ENCODE assay signal across 10 cellular contexts in genomic region chrX:20060961-20061868, GRCh38. TPM values are rescaled to one million over a fixed set of nuclear protein-coding genes. Genes with fewer than 3 reads are reported as not detected.
DNase-seq lines count a peak whose midpoint lies in the region; ATAC-seq, FAIRE-seq and TF ChIP-seq lines count a peak whose summit lies in the region.
"Had no signal": no experiment of that assay in that cellular context is flagged by ENCODE, and none has a peak within 500 bp of the region (broad histone marks: within the 10 kb centered on the region; RNA-seq: fewer than 3 reads in every experiment).

No MANE protein-coding gene starts in this region.

- peak overlapping the region; percentile 70 for H3K9ac ChIP-seq in Loucy (ENCODE audit: low read depth, low read length, poor library complexity, severe bottlenecking)
- no peak overlapping the region for H3K9ac ChIP-seq in astrocyte (ENCODE audit: low read length)

- TF ChIP-seq POLR2A in erythroblast (IDR thresholded peaks at IDR 0.05; ENCODE audit: low read length) = no peak

- H3K4me2 ChIP-seq in Loucy (ENCODE audit: low read depth, low read length, poor library complexity, severe bottlenecking) (peak overlapping the region; percentile 80), astrocyte (ENCODE audit: low read length) (peak overlapping the region; percentile 26)

- H3K4me3 Mint-ChIP-seq in astrocyte (ENCODE audit: unreplicated experiment) = no peak overlapping the region
- H3K4me3 Mint-ChIP-seq: activated naive CD8-positive, alpha-beta T cell had no signal

- no peaks in the 10 kb centered on the region for H3K36me3 Mint-ChIP-seq in astrocyte (ENCODE audit: low read depth, unreplicated experiment)
- H3K36me3 Mint-ChIP-seq: activated naive CD8-positive, alpha-beta T cell had no signal

- H3K27me3 Mint-ChIP-seq in astrocyte (ENCODE audit: low read depth, unreplicated experiment) = no peaks in the 10 kb centered on the region
- H3K27me3 Mint-ChIP-seq: activated naive CD8-positive, alpha-beta T cell had no signal

- H3K9me3 ChIP-seq in Loucy (ENCODE audit: insufficient read depth, low read depth, low read length) (no peaks in the 10 kb centered on the region), astrocyte (ENCODE audit: insufficient read depth, low read depth, low read length) (no peaks in the 10 kb centered on the region)
- H3K9me3 ChIP-seq: testis had no signal

- H3K27ac ChIP-seq in astrocyte (ENCODE audit: low read depth, low read length) (no peak overlapping the region), dorsolateral prefrontal cortex (no peak overlapping the region)
- H3K27ac ChIP-seq: testis had no signal

- H3K4me1 Mint-ChIP-seq in astrocyte (ENCODE audit: low read depth, unreplicated experiment) = peaks cover 11% of the 10 kb centered on the region

- DNase-seq in astrocyte (ENCODE audit: low read depth) (no peak), T1000 (lab: John Stamatoyannopoulos, UW) (no peak), dorsolateral prefrontal cortex (no peak), erythroblast (lab: John Stamatoyannopoulos, UW) (no peak)
- DNase-seq: testis had no signal

- TF ChIP-seq CTCF in Loucy (conservative IDR thresholded peaks at IDR 0.05; ENCODE audit: low read length) (peak; percentile 29), astrocyte (IDR thresholded peaks at IDR 0.05; ENCODE audit: insufficient read depth, low read depth, low read length) (no peak), dorsolateral prefrontal cortex (IDR thresholded peaks at IDR 0.05 in 54 of 56, conservative IDR thresholded peaks at IDR 0.05 in 2 of 56; ENCODE audit: low read depth in 1 of 56, partially characterized antibody in 56 of 56) (no peak)

- ATAC-seq in GM18511 (IDR thresholded peaks at IDR 0.05; ENCODE audit: unreplicated experiment) (peak; percentile 86), GM21786 (IDR thresholded peaks at IDR 0.05; ENCODE audit: unreplicated experiment) (peak; percentile 81), HG03469 (IDR thresholded peaks at IDR 0.05; ENCODE audit: unreplicated experiment) (no peak)

- H4K20me1 ChIP-seq in Loucy (ENCODE audit: insufficient read depth, low read length, poor library complexity, severe bottlenecking) (no peaks in the 10 kb centered on the region), astrocyte (ENCODE audit: insufficient read depth, low read length) (no peaks in the 10 kb centered on the region)

- H3K9me2 ChIP-seq in Loucy (replicated peaks; ENCODE audit: low read depth, low read length) = no peaks in the 10 kb centered on the region

- peak overlapping the region; percentile 62; the same call in 1 of the 2 replicates for H2AFZ ChIP-seq in Loucy (ENCODE audit: low read length)
- no peak overlapping the region for H2AFZ ChIP-seq in astrocyte (ENCODE audit: low read depth, low read length)

- peaks cover 3% of the 10 kb centered on the region for H3K9me3 Mint-ChIP-seq in astrocyte (ENCODE audit: unreplicated experiment)

- intact Hi-C loops in dorsolateral prefrontal cortex (cut with DNase I) = loop anchor here in 1 of 2 donors (10.0 kb wide), 1 partner anchor 156 kb away; no protein-coding TSS in a partner anchor

- no peaks in the 10 kb centered on the region for H3K36me3 ChIP-seq in Loucy (ENCODE audit: insufficient read depth, low read length)
- H3K36me3 ChIP-seq in astrocyte (ENCODE audit: insufficient read depth, low read length) = no peaks in the 10 kb centered on the region

- 0 out of 2 replicates have a peak, but pooled peaks cover 7% of the 10 kb centered on the region for H3K79me2 ChIP-seq in Loucy (ENCODE audit: insufficient read depth, low read length)
- H3K79me2 ChIP-seq in astrocyte (ENCODE audit: insufficient read depth, low read length) = no peaks in the 10 kb centered on the region

- H3K27ac Mint-ChIP-seq in astrocyte (ENCODE audit: unreplicated experiment) = peak overlapping the region; percentile 24
- H3K27ac Mint-ChIP-seq: activated naive CD8-positive, alpha-beta T cell had no signal

- H3K4me3 ChIP-seq in Loucy (ENCODE audit: low read length, poor library complexity, severe bottlenecking) (peak overlapping the region; percentile 65), astrocyte (ENCODE audit: insufficient read depth, low read depth, low read length) (no peak overlapping the region), dorsolateral prefrontal cortex (no peak overlapping the region)
- H3K4me3 ChIP-seq: testis had no signal

- H3K4me1 ChIP-seq in Loucy (ENCODE audit: insufficient read depth, low read length, poor library complexity, severe bottlenecking) (peaks cover 71% of the 10 kb centered on the region), astrocyte (ENCODE audit: insufficient read depth, low read length) (peaks cover 12% of the 10 kb centered on the region)
- H3K4me1 ChIP-seq: testis had no signal

- peaks cover 8% of the 10 kb centered on the region; the same call in 1 of the 2 replicates for H3F3A ChIP-seq in Loucy (ENCODE audit: low read depth)

- H3K27me3 ChIP-seq in Loucy (ENCODE audit: insufficient read depth, low read length, poor library complexity, severe bottlenecking) (no peaks in the 10 kb centered on the region), astrocyte (ENCODE audit: insufficient read depth, low read length) (no peaks in the 10 kb centered on the region), dorsolateral prefrontal cortex (peaks cover 0 to 82% (median 30%) of the 10 kb centered on the region in 45 donors)
- H3K27me3 ChIP-seq: testis had no signal

- peak; percentile 9 for FAIRE-seq in astrocyte (lab: Jason Lieb, UNC)

RNA-seq across cellular contexts. Expression of gene MAP7D2, which starts 55.5 kb away (rescaled TPM):
- 1.2 and 1.3 TPM in 2 replicates for total RNA-seq in astrocyte
- total RNA-seq in dorsolateral prefrontal cortex = 10 to 100 TPM; 15.7 to 85.7 (median 57.2) TPM
